In the genomic region with DNA sequence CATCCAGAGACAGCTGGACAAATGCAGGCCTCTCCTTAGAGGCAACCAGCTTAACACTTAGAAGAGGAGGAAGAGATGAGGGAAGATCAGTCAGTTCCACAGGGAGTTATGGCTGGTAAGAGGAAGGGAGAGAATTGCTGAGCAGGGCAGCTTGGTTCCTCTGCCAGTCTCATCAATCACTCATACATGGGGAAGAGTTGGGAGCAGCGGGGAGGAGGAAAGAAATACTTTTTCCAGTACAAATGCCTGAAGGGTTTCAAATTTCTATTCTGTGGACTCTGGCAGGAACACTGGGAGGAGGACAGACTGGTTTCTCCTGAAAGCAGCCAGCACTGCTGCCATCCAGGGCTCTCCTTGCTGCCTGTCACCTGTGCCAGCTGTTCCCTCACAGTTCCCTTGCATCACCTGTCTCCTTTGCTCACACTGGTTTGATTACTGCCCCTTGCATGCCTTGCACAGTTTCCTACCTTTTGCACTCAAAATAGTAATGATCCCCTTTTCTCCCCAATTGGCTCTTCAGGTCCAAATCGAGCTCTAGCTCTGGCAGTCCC, we compare ENCODE assay signal across 13 cellular contexts.
A peak's percentile ranks its signal among the peaks of the same experiment; 100 is the strongest.
DNase-seq lines count a peak whose midpoint lies in the region; ATAC-seq lines count a peak whose summit lies in the region.
"Had no signal": no experiment of that assay in that cellular context is flagged by ENCODE, and none has a peak within 500 bp of the region (broad histone marks: within the 10 kb centered on the region; RNA-seq: fewer than 3 reads in every experiment).

No MANE protein-coding gene starts in this region.

- peak; percentile 16 for DNase-seq in GM03348 (ENCODE audit: low spot score)
- peak; percentile 62 for DNase-seq in NCI-H510A (lab: John Stamatoyannopoulos, UW)
- peak; percentile 16 for DNase-seq in dedifferentiated amniotic fluid mesenchymal stem cell (ENCODE audit: extremely low spot score)
- DNase-seq in pons (ENCODE audit: low spot score) = peak; percentile 15
- no peak for DNase-seq in amygdala (lab: John Stamatoyannopoulos, UW)
- DNase-seq in activated CD8-positive, alpha-beta memory T cell treated with anti-CD3 and anti-CD28 coated beads for 24 hours = no peak
- DNase-seq: amniotic stem cell; CD8-positive, alpha-beta T cell; NCI-H187; spleen; stimulated activated naive CD4-positive, alpha-beta T cell treated with Interleukin-2 at 50 U/mL for 16 hours had no signal

- ATAC-seq in HG02763 (IDR thresholded peaks at IDR 0.05; ENCODE audit: unreplicated experiment) = no peak
- ATAC-seq in GM21360 (IDR thresholded peaks at IDR 0.05; ENCODE audit: unreplicated experiment) = no peak
- ATAC-seq: CD8-positive, alpha-beta T cell had no signal

Comparison
In these comparisons a context has a peak if more than half of its experiments do, and no peak if none do; other contexts are left out.
1. DNase-seq: peak in GM03348 (single experiment), NCI-H510A (single experiment), dedifferentiated amniotic fluid mesenchymal stem cell (single experiment) and pons (single experiment); none in amygdala (0 of 56) and activated CD8-positive, alpha-beta memory T cell treated with anti-CD3 and anti-CD28 coated beads for 24 hours (single experiment).